1 cellular context compared by ENCODE assay signal in genomic region chr3:152365766-152366593, GRCh38.
TF ChIP-seq lines count a peak whose summit lies in the region.

No MANE protein-coding gene starts in this region.

TF ChIP-seq in HEK293, 187 proteins besides CTCF, POLR2A, EP300 and RAD21 (continued from another document):
- TF ChIP-seq TSHZ1 (tag by site-specific recombination; IDR thresholded peaks at IDR 0.05; ENCODE audit: borderline replicate concordance) (no peak), ZBTB44 (tag by site-specific recombination; IDR thresholded peaks at IDR 0.05) (no peak), ZNF341 (tag by site-specific recombination; IDR thresholded peaks at IDR 0.05; ENCODE audit: low read depth) (no peak), ZNF654 (tag by site-specific recombination; IDR thresholded peaks at IDR 0.05; ENCODE audit: low read depth) (no peak), ZBTB11 (tag by site-specific recombination; conservative IDR thresholded peaks at IDR 0.05; ENCODE audit: low read depth) (no peak), AEBP2 (tag by site-specific recombination; IDR thresholded peaks at IDR 0.05; ENCODE audit: borderline replicate concordance) (no peak), ZNF184 (tag by site-specific recombination; IDR thresholded peaks at IDR 0.05) (no peak), ZNF76 (tag by site-specific recombination; IDR thresholded peaks at IDR 0.05; ENCODE audit: borderline replicate concordance, low read depth) (no peak), ZNF175 (tag by site-specific recombination; IDR thresholded peaks at IDR 0.05) (no peak), ZNF558 (tag by site-specific recombination; IDR thresholded peaks at IDR 0.05) (peak; percentile 40; the same call in 1 of the 2 replicates), ZBTB17 (tag by site-specific recombination; IDR thresholded peaks at IDR 0.05) (no peak), ZNF621 (tag by site-specific recombination; IDR thresholded peaks at IDR 0.05) (no peak)
